ENCODE assay signal across 17 cellular contexts in the genomic region with DNA sequence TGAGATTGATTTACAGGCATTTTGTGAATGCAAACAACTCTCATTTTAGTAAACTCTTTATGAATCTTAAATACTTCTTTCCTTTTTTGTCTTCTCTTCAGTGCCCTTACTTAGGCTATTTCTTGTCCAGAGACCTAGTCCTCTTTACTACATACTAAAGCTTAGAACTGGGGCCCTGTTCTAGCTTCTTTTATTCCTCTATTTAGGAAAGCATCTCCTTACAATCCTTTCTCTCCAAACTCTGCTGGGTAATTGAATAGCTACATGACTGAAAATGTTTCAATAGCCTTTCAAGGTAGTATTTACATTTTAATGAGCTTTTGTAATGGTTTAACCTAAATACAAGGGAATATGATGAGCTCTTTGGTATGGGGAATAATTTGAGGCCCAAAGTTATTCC.
A peak's percentile ranks its signal among the peaks of the same experiment; 100 is the strongest.
DNase-seq lines count a peak whose midpoint lies in the region; ATAC-seq and TF ChIP-seq lines count a peak whose summit lies in the region.
"Had no signal": no experiment of that assay in that cellular context is flagged by ENCODE, and none has a peak within 500 bp of the region (broad histone marks: within the 10 kb centered on the region; RNA-seq: fewer than 3 reads in every experiment).

No MANE protein-coding gene starts in this region.

- no peaks in the 10 kb centered on the region; the same call in 1 of the 2 replicates for H3K36me3 Mint-ChIP-seq in WTC11
- H3K36me3 Mint-ChIP-seq: CD4-positive, alpha-beta memory T cell had no signal

- H3K27ac ChIP-seq in HUES6 (ENCODE audit: low read depth, low read length), result peak overlapping the region; percentile 67; the same call in 1 of the 2 replicates
- H3K27ac ChIP-seq in iPS-20b (ENCODE audit: low read length), result peak overlapping the region; percentile 30
- H3K27ac ChIP-seq: A549, C4-2B had no signal

- H3K4me1 ChIP-seq in HUES6 (ENCODE audit: control insufficient read depth, insufficient read depth, low read length) (peaks cover 32% of the 10 kb centered on the region), iPS-20b (ENCODE audit: insufficient read depth, low read length) (peaks cover 41% of the 10 kb centered on the region; the same call in 1 of the 2 replicates)
- H3K4me1 ChIP-seq: A549 had no signal

- H3K4me3 ChIP-seq in HUES6 (ENCODE audit: low read depth, low read length), result no peak overlapping the region; the same call in 1 of the 2 replicates
- H3K4me3 ChIP-seq in iPS-20b (ENCODE audit: low read length), result peak overlapping the region; percentile 0; the same call in 1 of the 2 replicates
- H3K4me3 ChIP-seq: A549, GM12878 had no signal

- POLR2A ChIA-PET in WTC11 (lab: Charles Lee), result interaction anchor here (0.6 kb wide), 1 partner anchor 777 kb away, joined by 5 read pairs; no protein-coding TSS in a partner anchor

- no peaks in the 10 kb centered on the region for H3K9me3 ChIP-seq in HUES6 (ENCODE audit: control insufficient read depth, insufficient read depth, low read depth, low read length)
- H3K9me3 ChIP-seq in iPS-20b (ENCODE audit: insufficient read depth, low read depth, low read length), result no peaks in the 10 kb centered on the region
- H3K9me3 ChIP-seq: A549, BE2C had no signal

- H3K9ac ChIP-seq in HUES6 (ENCODE audit: low read length) (no peak overlapping the region), iPS-20b (ENCODE audit: low read depth, low read length) (no peak overlapping the region)

- TF ChIP-seq CTCF in WTC11 (IDR thresholded peaks at IDR 0.05), result no peak

- H3K36me3 ChIP-seq in HUES6 (ENCODE audit: control insufficient read depth, insufficient read depth, low read length) (no peaks in the 10 kb centered on the region), iPS-20b (ENCODE audit: insufficient read depth, low read depth, low read length) (no peaks in the 10 kb centered on the region)
- H3K36me3 ChIP-seq: BE2C had no signal

- peaks cover 56% of the 10 kb centered on the region for H3K4me1 Mint-ChIP-seq in WTC11
- H3K4me1 Mint-ChIP-seq: CD4-positive, alpha-beta memory T cell had no signal

- H3K9me3 Mint-ChIP-seq in WTC11, result no peaks in the 10 kb centered on the region

- peak overlapping the region; percentile 58 for H3K27ac Mint-ChIP-seq in WTC11
- H3K27ac Mint-ChIP-seq: CD4-positive, alpha-beta memory T cell; HFFc6 had no signal

- intact Hi-C loops in Right ventricle myocardium superior (cut with DNase I), result no loop called here

- CTCF ChIA-PET in WTC11 (lab: Charles Lee), result interaction anchor here (1.0 to 1.2 kb wide), 2 partner anchors 11 to 16 kb away, joined by 3 read pairs; no protein-coding TSS in a partner anchor

- DNase-seq in WTC11 (ENCODE audit: low spot score), result no peak
- no peak for DNase-seq in Right ventricle myocardium superior
- DNase-seq in activated CD4-positive, CD25-positive, alpha-beta regulatory T cell (lab: John Stamatoyannopoulos, UW), result no peak
- no peak for DNase-seq in stimulated activated CD8-positive, alpha-beta memory T cell treated with anti-CD3 and anti-CD28 coated beads, Interleukin-4, amount 100 ng/mL, for 48 hours
- DNase-seq: BE2C; CD4-positive, alpha-beta memory T cell; DMS79; GOT3; HCEC 1CT; HFFc6 had no signal

- H3K27me3 Mint-ChIP-seq in WTC11 (ENCODE audit: low read depth), result no peaks in the 10 kb centered on the region
- H3K27me3 Mint-ChIP-seq: CD4-positive, alpha-beta memory T cell had no signal

- peak; percentile 35 for ATAC-seq in WTC11
- no peak for ATAC-seq in GM21723 (IDR thresholded peaks at IDR 0.05; ENCODE audit: unreplicated experiment)
- ATAC-seq in Right ventricle myocardium superior (ENCODE audit: poor library complexity), result no peak
- ATAC-seq: A549, GM12878, HepG2 had no signal

- peak overlapping the region; percentile 3; the same call in 1 of the 2 replicates for H3K4me3 Mint-ChIP-seq in WTC11
- H3K4me3 Mint-ChIP-seq: CD4-positive, alpha-beta memory T cell; HFFc6 had no signal

- H3K27me3 ChIP-seq in HUES6 (ENCODE audit: control insufficient read depth, insufficient read depth, low read length), result no peaks in the 10 kb centered on the region
- no peaks in the 10 kb centered on the region for H3K27me3 ChIP-seq in iPS-20b (ENCODE audit: insufficient read depth, low read length)
- H3K27me3 ChIP-seq: BE2C had no signal

TF ChIP-seq in WTC11, 78 proteins besides CTCF, POLR2A, EP300 and RAD21:
- TF ChIP-seq NFE2L1 (CRISPR knock-in tag; IDR thresholded peaks at IDR 0.05), result no peak
- TF ChIP-seq, protein P1, sequence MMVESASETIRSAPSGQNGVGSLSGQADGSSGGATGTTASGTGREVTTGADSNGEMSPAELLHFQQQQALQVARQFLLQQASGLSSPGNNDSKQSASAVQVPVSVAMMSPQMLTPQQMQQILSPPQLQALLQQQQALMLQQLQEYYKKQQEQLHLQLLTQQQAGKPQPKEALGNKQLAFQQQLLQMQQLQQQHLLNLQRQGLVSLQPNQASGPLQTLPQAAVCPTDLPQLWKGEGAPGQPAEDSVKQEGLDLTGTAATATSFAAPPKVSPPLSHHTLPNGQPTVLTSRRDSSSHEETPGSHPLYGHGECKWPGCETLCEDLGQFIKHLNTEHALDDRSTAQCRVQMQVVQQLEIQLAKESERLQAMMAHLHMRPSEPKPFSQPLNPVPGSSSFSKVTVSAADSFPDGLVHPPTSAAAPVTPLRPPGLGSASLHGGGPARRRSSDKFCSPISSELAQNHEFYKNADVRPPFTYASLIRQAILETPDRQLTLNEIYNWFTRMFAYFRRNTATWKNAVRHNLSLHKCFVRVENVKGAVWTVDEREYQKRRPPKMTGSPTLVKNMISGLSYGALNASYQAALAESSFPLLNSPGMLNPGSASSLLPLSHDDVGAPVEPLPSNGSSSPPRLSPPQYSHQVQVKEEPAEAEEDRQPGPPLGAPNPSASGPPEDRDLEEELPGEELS (CRISPR knock-in tag; IDR thresholded peaks at IDR 0.05), result no peak
- TF ChIP-seq FOXK1 (CRISPR knock-in tag; IDR thresholded peaks at IDR 0.05), result no peak
- TF ChIP-seq, protein P2, sequence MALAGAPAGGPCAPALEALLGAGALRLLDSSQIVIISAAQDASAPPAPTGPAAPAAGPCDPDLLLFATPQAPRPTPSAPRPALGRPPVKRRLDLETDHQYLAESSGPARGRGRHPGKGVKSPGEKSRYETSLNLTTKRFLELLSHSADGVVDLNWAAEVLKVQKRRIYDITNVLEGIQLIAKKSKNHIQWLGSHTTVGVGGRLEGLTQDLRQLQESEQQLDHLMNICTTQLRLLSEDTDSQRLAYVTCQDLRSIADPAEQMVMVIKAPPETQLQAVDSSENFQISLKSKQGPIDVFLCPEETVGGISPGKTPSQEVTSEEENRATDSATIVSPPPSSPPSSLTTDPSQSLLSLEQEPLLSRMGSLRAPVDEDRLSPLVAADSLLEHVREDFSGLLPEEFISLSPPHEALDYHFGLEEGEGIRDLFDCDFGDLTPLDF (CRISPR knock-in tag; IDR thresholded peaks at IDR 0.05), result no peak
- TF ChIP-seq, protein P3, sequence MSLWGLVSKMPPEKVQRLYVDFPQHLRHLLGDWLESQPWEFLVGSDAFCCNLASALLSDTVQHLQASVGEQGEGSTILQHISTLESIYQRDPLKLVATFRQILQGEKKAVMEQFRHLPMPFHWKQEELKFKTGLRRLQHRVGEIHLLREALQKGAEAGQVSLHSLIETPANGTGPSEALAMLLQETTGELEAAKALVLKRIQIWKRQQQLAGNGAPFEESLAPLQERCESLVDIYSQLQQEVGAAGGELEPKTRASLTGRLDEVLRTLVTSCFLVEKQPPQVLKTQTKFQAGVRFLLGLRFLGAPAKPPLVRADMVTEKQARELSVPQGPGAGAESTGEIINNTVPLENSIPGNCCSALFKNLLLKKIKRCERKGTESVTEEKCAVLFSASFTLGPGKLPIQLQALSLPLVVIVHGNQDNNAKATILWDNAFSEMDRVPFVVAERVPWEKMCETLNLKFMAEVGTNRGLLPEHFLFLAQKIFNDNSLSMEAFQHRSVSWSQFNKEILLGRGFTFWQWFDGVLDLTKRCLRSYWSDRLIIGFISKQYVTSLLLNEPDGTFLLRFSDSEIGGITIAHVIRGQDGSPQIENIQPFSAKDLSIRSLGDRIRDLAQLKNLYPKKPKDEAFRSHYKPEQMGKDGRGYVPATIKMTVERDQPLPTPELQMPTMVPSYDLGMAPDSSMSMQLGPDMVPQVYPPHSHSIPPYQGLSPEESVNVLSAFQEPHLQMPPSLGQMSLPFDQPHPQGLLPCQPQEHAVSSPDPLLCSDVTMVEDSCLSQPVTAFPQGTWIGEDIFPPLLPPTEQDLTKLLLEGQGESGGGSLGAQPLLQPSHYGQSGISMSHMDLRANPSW (CRISPR knock-in tag; conservative IDR thresholded peaks at IDR 0.05; ENCODE audit: low read depth), result no peak
- TF ChIP-seq, protein P4, sequence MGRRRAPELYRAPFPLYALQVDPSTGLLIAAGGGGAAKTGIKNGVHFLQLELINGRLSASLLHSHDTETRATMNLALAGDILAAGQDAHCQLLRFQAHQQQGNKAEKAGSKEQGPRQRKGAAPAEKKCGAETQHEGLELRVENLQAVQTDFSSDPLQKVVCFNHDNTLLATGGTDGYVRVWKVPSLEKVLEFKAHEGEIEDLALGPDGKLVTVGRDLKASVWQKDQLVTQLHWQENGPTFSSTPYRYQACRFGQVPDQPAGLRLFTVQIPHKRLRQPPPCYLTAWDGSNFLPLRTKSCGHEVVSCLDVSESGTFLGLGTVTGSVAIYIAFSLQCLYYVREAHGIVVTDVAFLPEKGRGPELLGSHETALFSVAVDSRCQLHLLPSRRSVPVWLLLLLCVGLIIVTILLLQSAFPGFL (CRISPR knock-in tag; IDR thresholded peaks at IDR 0.05; ENCODE audit: borderline replicate concordance), result no peak
- TF ChIP-seq, protein P5, sequence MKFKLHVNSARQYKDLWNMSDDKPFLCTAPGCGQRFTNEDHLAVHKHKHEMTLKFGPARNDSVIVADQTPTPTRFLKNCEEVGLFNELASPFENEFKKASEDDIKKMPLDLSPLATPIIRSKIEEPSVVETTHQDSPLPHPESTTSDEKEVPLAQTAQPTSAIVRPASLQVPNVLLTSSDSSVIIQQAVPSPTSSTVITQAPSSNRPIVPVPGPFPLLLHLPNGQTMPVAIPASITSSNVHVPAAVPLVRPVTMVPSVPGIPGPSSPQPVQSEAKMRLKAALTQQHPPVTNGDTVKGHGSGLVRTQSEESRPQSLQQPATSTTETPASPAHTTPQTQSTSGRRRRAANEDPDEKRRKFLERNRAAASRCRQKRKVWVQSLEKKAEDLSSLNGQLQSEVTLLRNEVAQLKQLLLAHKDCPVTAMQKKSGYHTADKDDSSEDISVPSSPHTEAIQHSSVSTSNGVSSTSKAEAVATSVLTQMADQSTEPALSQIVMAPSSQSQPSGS (CRISPR knock-in tag; IDR thresholded peaks at IDR 0.05; ENCODE audit: borderline replicate concordance, low read depth), result no peak
- no peak for TF ChIP-seq TCF7 (CRISPR knock-in tag; IDR thresholded peaks at IDR 0.05; ENCODE audit: low read depth)
